1 cellular context compared by ENCODE assay signal in the genomic region with DNA sequence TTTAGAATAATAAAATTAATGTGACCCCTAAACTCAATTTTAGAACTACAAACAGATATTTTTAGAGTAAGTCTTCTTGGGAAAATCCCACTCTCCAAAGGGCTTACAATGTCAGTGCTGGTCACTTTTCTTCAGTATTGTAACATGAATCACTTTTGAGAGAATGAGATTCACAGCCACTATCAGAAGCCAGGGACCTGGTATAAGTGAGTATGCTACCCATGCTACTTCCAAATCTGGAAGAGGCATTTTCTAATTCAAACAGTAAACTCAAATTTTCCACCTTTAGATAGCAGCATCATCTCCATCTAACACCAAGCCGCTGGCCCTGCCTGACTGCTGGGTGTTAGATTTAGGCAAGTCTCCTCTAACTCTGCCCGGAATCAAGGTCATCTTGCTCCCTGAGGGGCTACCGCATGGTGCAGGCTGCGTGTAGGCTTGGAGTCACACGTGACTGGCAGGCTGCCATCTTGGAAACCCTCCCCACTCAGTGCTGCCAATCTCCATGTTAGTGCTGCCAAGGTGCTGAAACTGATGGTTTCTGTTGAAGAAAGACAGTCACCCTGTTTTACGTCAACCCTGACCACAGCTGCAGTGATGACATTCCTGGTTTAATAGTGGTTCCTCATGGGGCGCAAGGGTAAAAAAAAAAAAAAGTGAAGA.
TF ChIP-seq lines count a peak whose summit lies in the region.

No MANE protein-coding gene starts in this region.

TF ChIP-seq in H1, 55 proteins besides CTCF, POLR2A, EP300 and RAD21 (continued from another document):
- no peak for TF ChIP-seq SP4 (IDR thresholded peaks at IDR 0.05; ENCODE audit: low read length)
- TF ChIP-seq, protein P1, sequence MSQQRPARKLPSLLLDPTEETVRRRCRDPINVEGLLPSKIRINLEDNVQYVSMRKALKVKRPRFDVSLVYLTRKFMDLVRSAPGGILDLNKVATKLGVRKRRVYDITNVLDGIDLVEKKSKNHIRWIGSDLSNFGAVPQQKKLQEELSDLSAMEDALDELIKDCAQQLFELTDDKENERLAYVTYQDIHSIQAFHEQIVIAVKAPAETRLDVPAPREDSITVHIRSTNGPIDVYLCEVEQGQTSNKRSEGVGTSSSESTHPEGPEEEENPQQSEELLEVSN (IDR thresholded peaks at IDR 0.05) = no peak
- TF ChIP-seq CREB1 (IDR thresholded peaks at IDR 0.05) = no peak
- TF ChIP-seq JUND (IDR thresholded peaks at IDR 0.05; ENCODE audit: low read length) = no peak
- TF ChIP-seq FOSL1 (IDR thresholded peaks at IDR 0.05; ENCODE audit: insufficient read depth, low read depth, low read length) = no peak
- no peak for TF ChIP-seq TAF1 (IDR thresholded peaks at IDR 0.05; ENCODE audit: low read depth, low read length)
